ENCODE assay signal across 20 cellular contexts in genomic region chr11:10917802-10918201, GRCh38. TPM values are rescaled to one million over a fixed set of nuclear protein-coding genes. Genes with fewer than 3 reads are reported as not detected.
DNase-seq lines count a peak whose midpoint lies in the region; ATAC-seq, FAIRE-seq and TF ChIP-seq lines count a peak whose summit lies in the region.
"Had no signal": no experiment of that assay in that cellular context is flagged by ENCODE, and none has a peak within 500 bp of the region (broad histone marks: within the 10 kb centered on the region; RNA-seq: fewer than 3 reads in every experiment).

No MANE protein-coding gene starts in this region.

- no peak overlapping the region for H2AFZ ChIP-seq in K562 (ENCODE audit: low read depth, low read length)

- H3K36me3 ChIP-seq in HEK293 (ENCODE audit: control insufficient read depth in 2 of 2, insufficient read depth in 1 of 2, low read length in 2 of 2), result no peaks in the 10 kb centered on the region
- no peaks in the 10 kb centered on the region for H3K36me3 ChIP-seq in Panc1 (ENCODE audit: control insufficient read depth, insufficient read depth, low read length)
- no peaks in the 10 kb centered on the region for H3K36me3 ChIP-seq in K562 (ENCODE audit: control insufficient read depth, insufficient read depth, low read length)
- H3K36me3 ChIP-seq: BLaER1, HAP-1 had no signal

- BruUV-seq in Panc1 (replicated peaks; lab: Mats Ljungman, UMichigan) (no TSS peak), K562 (replicated peaks; lab: Mats Ljungman, UMichigan) (no TSS peak)

- no peak for TF ChIP-seq RAD21 in K562 (CRISPR knock-in tag; conservative IDR thresholded peaks at IDR 0.05 in 1 of 2, IDR thresholded peaks at IDR 0.05 in 1 of 2)

- no peak overlapping the region for H3K9ac ChIP-seq in K562 (ENCODE audit: insufficient read depth in 1 of 2, low read depth in 2 of 2, low read length in 2 of 2)
- H3K9ac ChIP-seq: BLaER1 had no signal

- H3K4me1 ChIP-seq in HEK293 (ENCODE audit: control insufficient read depth, insufficient read depth, low read length), result no peaks in the 10 kb centered on the region
- H3K4me1 ChIP-seq in Panc1 (ENCODE audit: control insufficient read depth, insufficient read depth, low read length), result no peaks in the 10 kb centered on the region
- H3K4me1 ChIP-seq in K562 (replicated peaks in 1 of 2; ENCODE audit: control insufficient read depth in 2 of 2, insufficient read depth in 2 of 2, low read length in 2 of 2), result peaks cover 0 to 20% of the 10 kb centered on the region in 2 experiments; a peak in 3 of 5 replicates
- H3K4me1 ChIP-seq: BLaER1 had no signal

- intact Hi-C loops in Panc1 (cut with micrococcal nuclease; ENCODE audit: unreplicated experiment), result no loop called here
- intact Hi-C loops in K562 (cut with micrococcal nuclease), result no loop called here

- 79% methylated on average over 1 of the region's 1 CpG for WGBS in K562 (ENCODE audit: insufficient coverage, low coverage, missing lambda C conversion rate)

- DNase-seq in Panc1 (ENCODE audit: low read depth, low spot score) (no peak), K562 (ENCODE audit: extremely low read depth in 1 of 4, low spot score in 3 of 4) (no peak), retina (no peak), pons (ENCODE audit: low spot score) (no peak)
- no peak for DNase-seq in stimulated activated CD4-positive, alpha-beta T cell treated with anti-CD3 and anti-CD28 coated beads, Interleukin-2, amount 100 ng/mL, for 24 hours
- DNase-seq: Calu3; CD4-positive, alpha-beta T cell; COR-L47; DMS53; DMS79 treated with DMSO at 0.1 percent for 48 hours; GF-D8; GOT3 had no signal

- H3K9me3 ChIP-seq in HEK293 (ENCODE audit: control insufficient read depth, insufficient read depth, low read depth, low read length) (no peaks in the 10 kb centered on the region), Panc1 (ENCODE audit: control insufficient read depth, insufficient read depth, low read depth, low read length) (peaks cover 11% of the 10 kb centered on the region; the same call in 1 of the 2 replicates), K562 (replicated peaks; ENCODE audit: control insufficient read depth, insufficient read depth, low read depth, low read length) (peaks cover 18% of the 10 kb centered on the region)

- H3K4me3 ChIP-seq in HEK293 (ENCODE audit: low read depth, low read length) (no peak overlapping the region), Panc1 (ENCODE audit: low read depth in 2 of 2, low read length in 2 of 2) (no peak overlapping the region), K562 (no peak overlapping the region)
- H3K4me3 ChIP-seq: BLaER1, HAP-1 had no signal

- TF ChIP-seq CTCF in HEK293 (tag by site-specific recombination; IDR thresholded peaks at IDR 0.05) (no peak), Panc1 (IDR thresholded peaks at IDR 0.05) (no peak), K562 (IDR thresholded peaks at IDR 0.05 in 2 of 3, conservative IDR thresholded peaks at IDR 0.05 in 1 of 3; ENCODE audit: insufficient read depth in 2 of 3, low read depth in 1 of 3, low read length in 3 of 3) (no peak)

- H4K20me1 ChIP-seq in K562 (replicated peaks; ENCODE audit: control insufficient read depth, insufficient read depth, low read length), result no peaks in the 10 kb centered on the region
- H4K20me1 ChIP-seq: BLaER1 had no signal

- in situ Hi-C loops in Panc1 (cut with HindIII; ENCODE audit: low pct_unique_long_range_greater_than_20kb, low sequenced_read_pairs), result no loop called here
- in situ Hi-C loops in K562 (cut with MboI), result no loop called here

- H3K79me2 ChIP-seq in K562 (ENCODE audit: control insufficient read depth, insufficient read depth, low read length), result no peaks in the 10 kb centered on the region

- no peaks in the 10 kb centered on the region for H3K27me3 ChIP-seq in Panc1 (ENCODE audit: control insufficient read depth, insufficient read depth, low read length)
- H3K27me3 ChIP-seq in K562 (ENCODE audit: control insufficient read depth in 2 of 2, insufficient read depth in 2 of 2, low read length in 2 of 2), result no peaks in the 10 kb centered on the region
- H3K27me3 ChIP-seq: BLaER1 had no signal

- no peak for FAIRE-seq in K562 (lab: Jason Lieb, UNC)
- FAIRE-seq: GM12891, GM18507, H54 had no signal

- H3K9me1 ChIP-seq in K562 (ENCODE audit: control insufficient read depth, insufficient read depth, low read length), result no peaks in the 10 kb centered on the region

- POLR2A ChIA-PET in HEK293 (lab: Yijun Ruan, JAX) (interaction anchor here (1.3 kb wide), 1 partner anchor 109 kb away, joined by 3 read pairs; the partner anchor contains the start of gene EIF4G2), Panc1 (lab: Charles Lee) (no interaction called here), K562 (lab: Yijun Ruan, JAX) (interaction anchor here (0.8 kb wide), 1 partner anchor 110 kb away, joined by 4 read pairs; no protein-coding TSS in a partner anchor)

- CTCF ChIA-PET in HEK293 (lab: Yijun Ruan, JAX) (interaction anchor here (0.6 to 1.1 kb wide), 3 partner anchors 10 to 1305 kb away, joined by 3 to 4 read pairs (median 3); no protein-coding TSS in a partner anchor), Panc1 (lab: Charles Lee) (interaction anchor here (0.5 kb wide), 1 partner anchor 85 kb away, joined by 6 read pairs; no protein-coding TSS in a partner anchor), K562 (lab: Yijun Ruan, JAX; ENCODE audit: low intra/inter-chr PET ratio) (no interaction called here)

- H3K27ac ChIP-seq in HEK293 (ENCODE audit: extremely low read depth, low read depth, low read length) (no peak overlapping the region), Panc1 (ENCODE audit: low read length) (peak overlapping the region; percentile 5; the same call in 1 of the 2 replicates), K562 (ENCODE audit: extremely low read depth, low read depth, low read length) (no peak overlapping the region)
- H3K27ac ChIP-seq: BLaER1, C4-2B had no signal

- TF ChIP-seq EP300 in K562 (IDR thresholded peaks at IDR 0.05; ENCODE audit: low read length), result no peak

- TF ChIP-seq POLR2A in K562 (conservative IDR thresholded peaks at IDR 0.05), result no peak

- ATAC-seq in Panc1 (no peak), K562 (no peak), HG03039 (IDR thresholded peaks at IDR 0.05; ENCODE audit: unreplicated experiment) (no peak)

- no peak overlapping the region for H3K4me2 ChIP-seq in K562 (ENCODE audit: insufficient read depth, low read length)
- H3K4me2 ChIP-seq: BLaER1 had no signal

TF ChIP-seq in HEK293, 187 proteins besides CTCF, POLR2A, EP300 and RAD21:
- TF ChIP-seq ZNF529 (tag by site-specific recombination; IDR thresholded peaks at IDR 0.05; ENCODE audit: insufficient replicate concordance) (no peak), ZNF585B (tag by site-specific recombination; IDR thresholded peaks at IDR 0.05) (peak; percentile 88), ZNF777 (tag by site-specific recombination; IDR thresholded peaks at IDR 0.05; ENCODE audit: borderline replicate concordance) (no peak)

TF ChIP-seq in K562, 482 proteins besides CTCF, POLR2A, EP300 and RAD21:
- TF ChIP-seq CBX3 (IDR thresholded peaks at IDR 0.05; ENCODE audit: borderline replicate concordance in 1 of 2, low read length in 2 of 2) (peak in 1 of 2 experiments; percentile 77; a peak in 1 of 3 replicates), ZFP36 (IDR thresholded peaks at IDR 0.05; ENCODE audit: low read depth, low read length, partially characterized antibody) (peak; percentile 76)
- TF ChIP-seq, protein P1, sequence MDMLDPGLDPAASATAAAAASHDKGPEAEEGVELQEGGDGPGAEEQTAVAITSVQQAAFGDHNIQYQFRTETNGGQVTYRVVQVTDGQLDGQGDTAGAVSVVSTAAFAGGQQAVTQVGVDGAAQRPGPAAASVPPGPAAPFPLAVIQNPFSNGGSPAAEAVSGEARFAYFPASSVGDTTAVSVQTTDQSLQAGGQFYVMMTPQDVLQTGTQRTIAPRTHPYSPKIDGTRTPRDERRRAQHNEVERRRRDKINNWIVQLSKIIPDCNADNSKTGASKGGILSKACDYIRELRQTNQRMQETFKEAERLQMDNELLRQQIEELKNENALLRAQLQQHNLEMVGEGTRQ (CRISPR knock-in tag; IDR thresholded peaks at IDR 0.05), result no peak

RNA-seq across cellular contexts. Expression of gene ZBED5, which starts 59.9 kb away (rescaled TPM):
- 114 TPM for total RNA-seq in Panc1 (2021; ENCODE audit: unreplicated experiment)
- polyA plus RNA-seq in Panc1 (2012; ENCODE audit: insufficient read length), result 59.1 TPM
- total RNA-seq in K562 (2011; cell fraction: chromatin; rRNA removed; ENCODE audit: low replicate concordance), result 26.1 and 84.9 TPM in 2 replicates
- 23.5 and 32.0 TPM in 2 replicates for total RNA-seq in K562 (2011; cell fraction: nucleolus; rRNA removed)
- 45.8 and 55.1 TPM in 2 replicates for total RNA-seq in K562 (2011; cell fraction: nucleoplasm; rRNA removed)
- total RNA-seq in K562 (2014; rRNA removed), result 12.4 and 17.3 TPM in 2 replicates
- 27.7 and 28.3 TPM in 2 replicates for total RNA-seq in K562 (2014; rRNA removed; fragmentation: Illumina TruSeq; extraction: Trizol)
- 24.6 and 28.6 TPM in 2 replicates for total RNA-seq in K562 (2015; rRNA removed; fragmentation: Illumina TruSeq; extraction: Trizol)
- total RNA-seq in K562 (2021), result 26.9 and 29.6 TPM in 2 replicates
- 59.1 and 70.7 TPM in 2 replicates for polyA plus RNA-seq in K562 (2011; rRNA removed)
- 22.8 and 36.5 TPM in 2 replicates for polyA plus RNA-seq in K562 (2011; cell fraction: cytosol; rRNA removed)
- polyA plus RNA-seq in K562 (2011; cell fraction: nucleus; rRNA removed), result 130 and 149 TPM in 2 replicates
- polyA plus RNA-seq in K562 (2012), result 20.0 and 25.3 TPM in 2 replicates
- polyA plus RNA-seq in K562 (2014; fragmentation: Illumina TruSeq; extraction: Trizol), result 23.3 and 25.7 TPM in 2 replicates
- polyA plus RNA-seq in K562 (2014; fragmentation: Nextera tagmentation; extraction: Ambion mirVana), result 10 to 100 TPM; 21.3 to 25.1 TPM
- polyA plus RNA-seq in K562 (2014; rRNA removed), result 26.8 and 30.1 TPM in 2 replicates
- polyA minus RNA-seq in K562 (2011; rRNA and poly(A)+ RNA removed), result 64.4 and 67.8 TPM in 2 replicates
- polyA minus RNA-seq in K562 (2011; cell fraction: cytosol; rRNA and poly(A)+ RNA removed), result 22.4 and 27.6 TPM in 2 replicates
- 46.0 and 95.5 TPM in 2 replicates for polyA minus RNA-seq in K562 (2011; cell fraction: nucleus; rRNA and poly(A)+ RNA removed)
